Comparison of ENCODE assay signal across 29 cellular contexts in genomic region chr3:123841476-123842238, GRCh38. TPM values are rescaled to one million over a fixed set of nuclear protein-coding genes. Genes with fewer than 3 reads are reported as not detected.
DNase-seq lines count a peak whose midpoint lies in the region; ATAC-seq, FAIRE-seq and TF ChIP-seq lines count a peak whose summit lies in the region.
"Had no signal": no experiment of that assay in that cellular context is flagged by ENCODE, and none has a peak within 500 bp of the region (broad histone marks: within the 10 kb centered on the region; RNA-seq: fewer than 3 reads in every experiment).

No MANE protein-coding gene starts in this region.

- DNase-seq in GM23248 (peak; percentile 41), M059J (ENCODE audit: low read depth) (peak; percentile 87), astrocyte (ENCODE audit: low read depth) (peak; percentile 83), non-pigmented ciliary epithelial cell (ENCODE audit: low read depth) (peak; percentile 37), PC-3 (no peak), NCI-H2196 (lab: John Stamatoyannopoulos, UW; ENCODE audit: unreplicated experiment) (no peak)
- no peak for DNase-seq in stimulated activated naive CD8-positive, alpha-beta T cell treated with anti-CD3 and anti-CD28 coated beads, Interleukin-15, Interleukin-2, amounts not matched to agents 100 U/mL and 50 U/mL, for 24 hours
- DNase-seq: activated naive CD4-positive, alpha-beta T cell treated with anti-CD3 and anti-CD28 coated beads, Interleukin-2, amount 50 U/mL, for 16 hours; activated T-cell treated with anti-CD3 and anti-CD28 coated beads, Interleukin-2, amount 50 U/mL, for 24 hours; Caco-2; colonic mucosa; head of caudate nucleus; left ventricle myocardium superior; NCI-H1092; NCI-H2029; nephron progenitor cell; psoas muscle; RPMI8226; SK-N-SH; spleen; stimulated activated CD4-positive, alpha-beta T cell treated with anti-CD3 and anti-CD28 coated beads, Interleukin-4, amount 100 ng/mL, for 4 hours; stomach had no signal

- no peak overlapping the region for H3K4me2 ChIP-seq in GM23248 (ENCODE audit: unreplicated experiment)
- peak overlapping the region; percentile 44 for H3K4me2 ChIP-seq in astrocyte (ENCODE audit: low read length)
- H3K4me2 ChIP-seq in PC-3 (ENCODE audit: low read length), result no peak overlapping the region
- H3K4me2 ChIP-seq: SK-N-SH had no signal

- H4K20me1 ChIP-seq in GM23248 (ENCODE audit: insufficient read depth) (no peaks in the 10 kb centered on the region), astrocyte (ENCODE audit: insufficient read depth, low read length) (no peaks in the 10 kb centered on the region), PC-3 (ENCODE audit: low read length) (no peaks in the 10 kb centered on the region)

- peaks cover 41% of the 10 kb centered on the region for H3K36me3 ChIP-seq in GM23248 (ENCODE audit: low read depth)
- H3K36me3 ChIP-seq in astrocyte (ENCODE audit: insufficient read depth, low read length), result no peaks in the 10 kb centered on the region
- H3K36me3 ChIP-seq in PC-3 (ENCODE audit: low read depth, low read length), result peaks cover 4% of the 10 kb centered on the region; the same call in 1 of the 2 replicates
- H3K36me3 ChIP-seq: colonic mucosa, spleen, stomach had no signal

- BruUV-seq in PC-3 (replicated peaks; lab: Mats Ljungman, UMichigan), result no TSS peak

- TF ChIP-seq CTCF in astrocyte (IDR thresholded peaks at IDR 0.05; ENCODE audit: insufficient read depth, low read depth, low read length) (no peak), PC-3 (conservative IDR thresholded peaks at IDR 0.05; ENCODE audit: low read depth, low read length) (no peak)

- H3K36me3 Mint-ChIP-seq in astrocyte (ENCODE audit: low read depth, unreplicated experiment), result peaks cover 5% of the 10 kb centered on the region
- H3K36me3 Mint-ChIP-seq: type B pancreatic cell had no signal

- H2AFZ ChIP-seq in GM23248 (no peak overlapping the region), astrocyte (ENCODE audit: low read depth, low read length) (no peak overlapping the region), PC-3 (ENCODE audit: low read length) (no peak overlapping the region)

- H3K27ac Mint-ChIP-seq in astrocyte (ENCODE audit: unreplicated experiment), result peak overlapping the region; percentile 22
- H3K27ac Mint-ChIP-seq: activated T-cell treated with anti-CD3 and anti-CD28 coated beads, Interleukin-2, amount 50 U/mL, for 24 hours; B cell; nephron progenitor cell; T-helper 2 cell treated with Interferon-gamma antibody and Interleukin-4, amounts not matched to agents 5 μg/mL and 100 μg/mL, for 36 hours; type B pancreatic cell had no signal

- intact Hi-C loops in PC-3 (cut with micrococcal nuclease), result no loop called here

- H3K79me2 ChIP-seq in GM23248 (ENCODE audit: insufficient read depth), result peaks cover 79% of the 10 kb centered on the region
- H3K79me2 ChIP-seq in astrocyte (ENCODE audit: insufficient read depth, low read length), result peaks cover 62% of the 10 kb centered on the region
- H3K79me2 ChIP-seq in PC-3 (ENCODE audit: low read length), result no peaks in the 10 kb centered on the region

- peaks cover 11% of the 10 kb centered on the region for H3K9me3 Mint-ChIP-seq in astrocyte (ENCODE audit: unreplicated experiment)

- H3K27me3 Mint-ChIP-seq in astrocyte (ENCODE audit: low read depth, unreplicated experiment), result no peaks in the 10 kb centered on the region
- H3K27me3 Mint-ChIP-seq: activated T-cell treated with anti-CD3 and anti-CD28 coated beads, Interleukin-2, amount 50 U/mL, for 24 hours; B cell; type B pancreatic cell had no signal

- H3K9me3 ChIP-seq in GM23248 (ENCODE audit: low read depth) (peaks cover 10% of the 10 kb centered on the region), astrocyte (ENCODE audit: insufficient read depth, low read depth, low read length) (peaks cover 5% of the 10 kb centered on the region), PC-3 (ENCODE audit: low read length) (peaks cover 20% of the 10 kb centered on the region)
- H3K9me3 ChIP-seq: colonic mucosa had no signal

- POLR2A ChIA-PET in PC-3 (lab: Charles Lee; ENCODE audit: unreplicated experiment), result no interaction called here

- H3K27ac ChIP-seq in GM23248 (0 out of 2 replicates have a peak overlapping the region, but pooled peaks have one; percentile 15), astrocyte (ENCODE audit: low read depth, low read length) (peak overlapping the region; percentile 50), PC-3 (ENCODE audit: low read length) (no peak overlapping the region)
- H3K27ac ChIP-seq: colonic mucosa, HL-60, psoas muscle, spleen, stomach had no signal

- ATAC-seq in PC-3, result no peak
- ATAC-seq in stimulated activated naive CD8-positive, alpha-beta T cell treated with anti-CD3 and anti-CD28 coated beads, Interleukin-15, Interleukin-2, amounts not matched to agents 100 U/mL and 50 U/mL, for 24 hours, result no peak
- no peak for ATAC-seq in HG03280 (IDR thresholded peaks at IDR 0.05; ENCODE audit: unreplicated experiment)
- ATAC-seq: left ventricle myocardium superior, psoas muscle had no signal

- H3K4me1 Mint-ChIP-seq in astrocyte (ENCODE audit: low read depth, unreplicated experiment), result peaks cover 31% of the 10 kb centered on the region
- H3K4me1 Mint-ChIP-seq: B cell, nephron progenitor cell had no signal

- CTCF ChIA-PET in PC-3 (lab: Charles Lee), result no interaction called here

- peak; percentile 91 for FAIRE-seq in astrocyte (lab: Jason Lieb, UNC)
- FAIRE-seq: GM18507 had no signal

- H3K27me3 ChIP-seq in GM23248 (replicated peaks; ENCODE audit: insufficient read depth) (no peaks in the 10 kb centered on the region), astrocyte (ENCODE audit: insufficient read depth, low read length) (no peaks in the 10 kb centered on the region), PC-3 (ENCODE audit: low read length) (no peaks in the 10 kb centered on the region)
- H3K27me3 ChIP-seq: colonic mucosa, spleen, stomach had no signal

- in situ Hi-C loops in GM23248 (cut with MboI), result no loop called here

- WGBS in GM23248 (ENCODE audit: low coverage in 1 of 2, low lambda C conversion rate in 2 of 2, missing lambda C conversion rate in 2 of 2), 2 experiments, result 32 to 37% methylated on average over 1 of the region's 1 CpG

- H3K4me3 ChIP-seq in GM23248 (no peak overlapping the region), astrocyte (ENCODE audit: insufficient read depth, low read depth, low read length) (no peak overlapping the region), PC-3 (ENCODE audit: low read length) (no peak overlapping the region)
- H3K4me3 ChIP-seq: colonic mucosa, psoas muscle, spleen, stomach had no signal

- peaks cover 21% of the 10 kb centered on the region for H3K4me1 ChIP-seq in GM23248 (ENCODE audit: insufficient read depth)
- H3K4me1 ChIP-seq in astrocyte (ENCODE audit: insufficient read depth, low read length), result peaks cover 13% of the 10 kb centered on the region
- no peaks in the 10 kb centered on the region for H3K4me1 ChIP-seq in PC-3 (ENCODE audit: insufficient read depth, low read length)
- H3K4me1 ChIP-seq: Caco-2, colonic mucosa, psoas muscle, spleen, stomach had no signal

- H3F3A ChIP-seq in GM23248 (ENCODE audit: insufficient read depth), result peaks cover 34% of the 10 kb centered on the region
- no peaks in the 10 kb centered on the region for H3F3A ChIP-seq in PC-3 (ENCODE audit: low read length, unreplicated experiment)

- H3K9me2 ChIP-seq in GM23248 (ENCODE audit: insufficient read depth) (no peaks in the 10 kb centered on the region), PC-3 (replicated peaks; ENCODE audit: low read length) (no peaks in the 10 kb centered on the region)
- H3K9me2 ChIP-seq: SK-N-SH had no signal

- no peak overlapping the region for H3K4me3 Mint-ChIP-seq in astrocyte (ENCODE audit: unreplicated experiment)
- H3K4me3 Mint-ChIP-seq: activated T-cell treated with anti-CD3 and anti-CD28 coated beads, Interleukin-2, amount 50 U/mL, for 24 hours; B cell; nephron progenitor cell; T-helper 2 cell treated with Interferon-gamma antibody and Interleukin-4, amounts not matched to agents 5 μg/mL and 100 μg/mL, for 36 hours; type B pancreatic cell had no signal

- H3K9ac ChIP-seq in GM23248, result no peak overlapping the region
- H3K9ac ChIP-seq in astrocyte (ENCODE audit: low read length), result no peak overlapping the region
- H3K9ac ChIP-seq in PC-3 (ENCODE audit: low read length), result no peak overlapping the region
- H3K9ac ChIP-seq: SK-N-SH had no signal

RNA-seq across cellular contexts. Expression of gene MYLK, which starts 42.5 kb away (rescaled TPM):
- total RNA-seq in GM23248 (2014; rRNA removed; shearing (Covaris generic)), result 157 and 174 TPM in 2 replicates
- polyA plus RNA-seq in GM23248 (2016; fragmentation: Nextera tagmentation; extraction: Ambion mirVana), result 110 TPM in 2 replicates
- 173 and 262 TPM in 2 replicates for total RNA-seq in M059J (2014; rRNA removed; shearing (Covaris generic))
- total RNA-seq in astrocyte (50.5 and 53.6 TPM in 2 replicates), PC-3 (2014; rRNA removed) (6.9 and 8.7 TPM in 2 replicates)
- total RNA-seq: B cell, NCI-H460 had no signal

Comparison
In these comparisons a context has a peak if more than half of its experiments do, and no peak if none do; other contexts are left out.
1. DNase-seq: peak in GM23248 (single experiment), M059J (single experiment), astrocyte (single experiment) and non-pigmented ciliary epithelial cell (single experiment); none in PC-3 (single experiment), stimulated activated naive CD8-positive, alpha-beta T cell treated with anti-CD3 and anti-CD28 coated beads, Interleukin-15, Interleukin-2, amounts not matched to agents 100 U/mL and 50 U/mL, for 24 hours (single experiment) and NCI-H2196 (single experiment).